Comparison of ENCODE assay signal across 8 cellular contexts in the genomic region with DNA sequence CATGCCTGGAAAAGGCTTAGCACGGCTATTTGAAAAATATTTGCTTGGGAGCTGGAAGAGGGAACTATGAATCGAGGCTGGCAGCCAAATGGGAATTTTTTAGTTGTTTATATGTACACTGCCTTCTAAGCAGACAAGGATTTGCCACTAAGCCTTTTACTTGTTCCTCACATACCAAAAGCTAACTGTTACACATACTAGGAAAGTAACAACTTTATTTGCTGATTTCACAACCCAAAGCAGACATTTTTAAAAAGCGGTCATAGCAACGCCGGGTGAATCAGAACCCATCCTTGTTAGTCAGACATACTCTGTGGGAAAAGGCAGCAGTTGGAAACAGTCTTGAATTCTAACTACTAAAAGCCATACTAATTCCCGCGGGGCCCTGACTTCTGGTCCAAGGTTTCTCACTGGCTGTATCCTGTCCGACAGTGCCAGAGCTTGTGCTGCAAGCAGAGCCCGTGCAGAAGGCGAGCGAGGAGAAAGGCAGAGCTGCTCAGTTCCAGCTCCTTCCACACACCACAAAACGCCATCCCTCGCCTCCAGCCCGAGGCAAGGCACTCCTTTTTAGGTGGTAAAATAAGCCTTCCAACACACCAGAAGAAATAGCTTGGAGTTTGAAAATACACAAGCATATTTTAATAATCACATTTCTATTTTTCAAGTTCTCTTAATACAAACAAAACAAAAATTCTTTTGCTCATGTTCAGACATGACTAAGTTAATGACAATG.
DNase-seq lines count a peak whose midpoint lies in the region; TF ChIP-seq lines count a peak whose summit lies in the region.

No MANE protein-coding gene starts in this region.

- in situ Hi-C loops in HAP-1 (cut with MboI; ENCODE audit: low sequenced_read_pairs), result loop anchor here (25.0 kb wide), 1 partner anchor 330 kb away; no protein-coding TSS in a partner anchor

- no peaks in the 10 kb centered on the region for H3K9me2 ChIP-seq in SU-DHL-6 (replicated peaks; ENCODE audit: insufficient read depth, low read length)

- peak; percentile 30 for DNase-seq in NCI-H82 (lab: John Stamatoyannopoulos, UW)
- no peak for DNase-seq in NCI-H82 treated with DMSO at 0.1 percent for 48 hours (lab: John Stamatoyannopoulos, UW; ENCODE audit: unreplicated experiment)
- DNase-seq in fibroblast of lung (ENCODE audit: low read depth in 2 of 2), result peak; percentile 98 to 99
- no peak for DNase-seq in NCI-H187 (lab: John Stamatoyannopoulos, UW)
- DNase-seq in NCI-H1417 treated with DMSO at 0.1 percent for 48 hours (lab: John Stamatoyannopoulos, UW), result no peak
- DNase-seq in HAP-1 (ENCODE audit: low spot score in 2 of 2), result no peak

- no peak overlapping the region for H2AFZ ChIP-seq in SU-DHL-6 (ENCODE audit: low read depth, low read length, severe bottlenecking)
- no peak overlapping the region for H2AFZ ChIP-seq in fibroblast of lung (ENCODE audit: low read length)
- peak overlapping the region; percentile 42 for H2AFZ ChIP-seq in neuron (ENCODE audit: low read depth, low read length)

- H3K9me3 ChIP-seq in SU-DHL-6 (ENCODE audit: insufficient read depth, low read length) (no peaks in the 10 kb centered on the region), fibroblast of lung (ENCODE audit: control insufficient read depth, insufficient read depth, low read depth, low read length) (no peaks in the 10 kb centered on the region), neuron (ENCODE audit: low read length) (no peaks in the 10 kb centered on the region), HAP-1 (no peaks in the 10 kb centered on the region)

- H3K27me3 ChIP-seq in SU-DHL-6 (ENCODE audit: low read length) (no peaks in the 10 kb centered on the region), fibroblast of lung (ENCODE audit: control insufficient read depth, insufficient read depth, low read length) (no peaks in the 10 kb centered on the region), neuron (ENCODE audit: insufficient read depth, low read length) (no peaks in the 10 kb centered on the region), HAP-1 (ENCODE audit: low read depth) (no peaks in the 10 kb centered on the region)

- 0 out of 2 replicates have a peak, but pooled peaks cover 6% of the 10 kb centered on the region for H3K36me3 ChIP-seq in SU-DHL-6 (ENCODE audit: low read length)
- H3K36me3 ChIP-seq in fibroblast of lung (ENCODE audit: control insufficient read depth, insufficient read depth, low read length), result no peaks in the 10 kb centered on the region
- no peaks in the 10 kb centered on the region for H3K36me3 ChIP-seq in neuron (ENCODE audit: insufficient read depth, low read length)
- H3K36me3 ChIP-seq in HAP-1 (replicated peaks), result no peaks in the 10 kb centered on the region; the same call in none of the 2 replicates

- H4K20me1 ChIP-seq in SU-DHL-6 (ENCODE audit: low read depth, low read length) (no peaks in the 10 kb centered on the region), fibroblast of lung (ENCODE audit: control insufficient read depth, extremely low read depth, insufficient read depth, low read length) (no peaks in the 10 kb centered on the region)

- peak overlapping the region; percentile 88 for H3K27ac ChIP-seq in SU-DHL-6 (ENCODE audit: low read depth, low read length)
- peak overlapping the region; percentile 89 for H3K27ac ChIP-seq in fibroblast of lung (ENCODE audit: insufficient read depth, low read length)

- H3K9ac ChIP-seq in SU-DHL-6 (ENCODE audit: low read length) (0 out of 2 replicates have a peak overlapping the region, but pooled peaks have one; percentile 62), fibroblast of lung (ENCODE audit: insufficient read depth, low read length) (peak overlapping the region; percentile 11)

- H3K4me3 ChIP-seq in SU-DHL-6 (ENCODE audit: insufficient read depth, low read length, poor library complexity, severe bottlenecking) (no peak overlapping the region), fibroblast of lung (replicated peaks in 1 of 4; ENCODE audit: control extremely low read depth in 1 of 4, insufficient read depth in 1 of 4, low read depth in 3 of 4, low read length in 4 of 4) (peak overlapping the region in 2 of 4 experiments; percentile 27 to 36), neuron (ENCODE audit: low read length) (peak overlapping the region; percentile 22), HAP-1 (no peak overlapping the region)

- H3F3A ChIP-seq in SU-DHL-6 (ENCODE audit: insufficient read depth), result peaks cover 40% of the 10 kb centered on the region

- TF ChIP-seq CTCF in SU-DHL-6 (IDR thresholded peaks at IDR 0.05; ENCODE audit: insufficient read depth, low read length, poor library complexity, severe bottlenecking) (no peak), fibroblast of lung (conservative IDR thresholded peaks at IDR 0.05 in 1 of 2, IDR thresholded peaks at IDR 0.05 in 1 of 2; ENCODE audit: low read depth in 1 of 2, low read length in 2 of 2) (no peak)

- peak overlapping the region; percentile 76 for H3K4me2 ChIP-seq in SU-DHL-6 (ENCODE audit: low read depth, low read length, poor library complexity, severe bottlenecking)
- H3K4me2 ChIP-seq in fibroblast of lung (ENCODE audit: extremely low read depth, insufficient read depth, low read length), result peak overlapping the region; percentile 80

- peaks cover 6% of the 10 kb centered on the region; the same call in 1 of the 2 replicates for H3K79me2 ChIP-seq in SU-DHL-6 (ENCODE audit: insufficient read depth, low read length)
- peaks cover 8% of the 10 kb centered on the region for H3K79me2 ChIP-seq in fibroblast of lung (ENCODE audit: control insufficient read depth, insufficient read depth, low read length)

- H3K4me1 ChIP-seq in fibroblast of lung (ENCODE audit: control insufficient read depth, extremely low read depth, insufficient read depth, low read length) (peaks cover 68% of the 10 kb centered on the region), neuron (ENCODE audit: insufficient read depth, low read length) (peaks cover 38% of the 10 kb centered on the region), HAP-1 (no peaks in the 10 kb centered on the region)

Comparison
In these comparisons a context has a peak if more than half of its experiments do, and no peak if none do; other contexts are left out.
1. DNase-seq: peak in NCI-H82 (single experiment) and fibroblast of lung (2 of 2); none in NCI-H82 treated with DMSO at 0.1 percent for 48 hours (single experiment), NCI-H187 (0 of 2), NCI-H1417 treated with DMSO at 0.1 percent for 48 hours (single experiment) and HAP-1 (0 of 2).